In the genomic region with DNA sequence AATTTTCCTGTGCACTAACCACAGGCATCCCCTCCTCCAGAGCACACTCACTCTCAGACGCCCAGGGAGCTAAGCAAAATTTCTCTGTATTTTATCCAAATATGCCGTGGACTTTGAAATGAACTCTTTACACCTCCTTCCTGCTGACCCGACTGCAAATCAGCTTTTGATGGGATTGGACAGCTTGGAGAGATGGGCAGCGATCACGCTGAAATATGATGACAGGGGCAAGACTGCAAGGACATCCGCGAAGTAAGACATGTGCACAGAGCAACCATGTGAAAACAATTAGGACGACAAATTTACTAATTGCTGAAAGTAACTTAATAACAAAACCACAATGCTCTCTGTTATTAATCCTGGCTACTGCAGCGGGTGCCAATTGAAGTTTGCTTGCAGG, we compare ENCODE assay signal across 14 cellular contexts.
"Had no signal": no experiment of that assay in that cellular context is flagged by ENCODE, and none has a peak within 500 bp of the region (broad histone marks: within the 10 kb centered on the region; RNA-seq: fewer than 3 reads in every experiment).

No MANE protein-coding gene starts in this region.

- H3K27me3 ChIP-seq: ovary had no signal

- DNase-seq: esophagus squamous epithelium; glutamatergic neuron; left lung; lower lobe of right lung; natural killer cell; ovary; right cardiac atrium; spleen; stimulated activated CD4-positive, alpha-beta T cell treated with anti-CD3 and anti-CD28 coated beads, Interleukin-15, amount 100 ng/mL, for 24 hours; stimulated activated CD4-positive, alpha-beta T cell treated with anti-CD3 and anti-CD28 coated beads, Interleukin-1b, Interleukin-23, amount 100 ng/mL, for 48 hours; stimulated activated CD4-positive, alpha-beta T cell treated with anti-CD3 and anti-CD28 coated beads, Interleukin-4, amount 100 ng/mL, for 24 hours had no signal

- H3K4me1 ChIP-seq: gastroesophageal sphincter, left lung, lower lobe of right lung, tibial artery had no signal

- H3K9me3 ChIP-seq: esophagus squamous epithelium, gastroesophageal sphincter, left lung, lower lobe of right lung, ovary, spleen, tibial artery had no signal

- ATAC-seq: gastroesophageal sphincter; left lung; lower lobe of right lung; natural killer cell; right cardiac atrium; stimulated activated memory B cell treated with anti-CD40 and anti-IgM and Interleukin-4, amounts not matched to agents 10 μg/mL and 1 μg/mL and 100 μg/mL, for 72 hours had no signal

- H3K27ac ChIP-seq: esophagus squamous epithelium, gastroesophageal sphincter, left lung, lower lobe of right lung, ovary, spleen, tibial artery had no signal

- H3K36me3 ChIP-seq: esophagus squamous epithelium, gastroesophageal sphincter, left lung, lower lobe of right lung, ovary, spleen, tibial artery had no signal

- H3K4me3 ChIP-seq: esophagus squamous epithelium, gastroesophageal sphincter, left lung, lower lobe of right lung, ovary, spleen, tibial artery had no signal
